21 cellular contexts compared by ENCODE assay signal in the genomic region with DNA sequence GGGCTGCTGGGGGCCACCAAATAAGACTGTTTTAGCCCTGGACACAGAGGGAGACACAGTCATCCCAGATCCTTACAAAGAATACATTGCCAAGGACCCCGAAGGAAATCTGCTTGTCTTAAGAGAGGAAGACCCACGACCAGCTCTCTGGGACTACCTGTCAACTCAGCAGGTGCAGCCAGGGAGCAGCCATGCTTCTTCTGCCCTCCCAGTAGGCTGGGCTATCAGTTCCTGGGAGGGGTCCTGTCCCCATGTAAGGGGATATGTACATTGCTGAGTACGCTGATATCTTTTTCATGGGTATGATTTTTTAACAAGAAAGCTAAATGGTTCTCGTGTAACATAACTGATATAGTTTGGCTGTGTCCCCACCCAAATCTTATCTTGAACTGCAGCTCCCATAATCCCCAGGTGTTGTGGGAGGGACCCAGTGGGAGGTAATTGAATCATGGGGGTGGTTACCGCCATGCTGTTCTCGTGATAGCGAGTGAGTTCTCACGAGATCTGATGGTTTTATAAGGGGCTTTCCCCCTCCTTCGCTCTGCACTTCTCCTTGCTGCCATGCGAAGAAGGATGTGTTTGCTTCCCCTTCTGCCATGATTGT. TPM values are rescaled to one million over a fixed set of nuclear protein-coding genes. Genes with fewer than 3 reads are reported as not detected.
"Had no signal": no experiment of that assay in that cellular context is flagged by ENCODE, and none has a peak within 500 bp of the region (broad histone marks: within the 10 kb centered on the region; RNA-seq: fewer than 3 reads in every experiment).

No MANE protein-coding gene starts in this region.

- ATAC-seq: HepG2, Panc1, PC-3 had no signal

- DNase-seq: IMR-90, MV-4-11, NCI-H1048, NCI-H1105, NCI-H1417, NCI-H1436 treated with DMSO at 0.1 percent for 48 hours, NCI-H1694, NCI-H187 treated with DMSO at 0.1 percent for 48 hours, NCI-H2029 treated with DMSO at 0.1 percent for 48 hours, NCI-H2171 treated with DMSO at 0.1 percent for 48 hours, NCI-H345, NCI-H446 treated with DMSO at 0.1 percent for 48 hours, NCI-H510A treated with DMSO at 0.1 percent for 48 hours, NCI-H526, PC-3, SHP77, SK-N-SH, SW 1271 had no signal

RNA-seq across cellular contexts. Expression of a gene that starts 11.3 kb away (rescaled TPM):
- total RNA-seq: HepG2, IMR-90, MCF 10A, PC-3 had no signal
